In the genomic region with DNA sequence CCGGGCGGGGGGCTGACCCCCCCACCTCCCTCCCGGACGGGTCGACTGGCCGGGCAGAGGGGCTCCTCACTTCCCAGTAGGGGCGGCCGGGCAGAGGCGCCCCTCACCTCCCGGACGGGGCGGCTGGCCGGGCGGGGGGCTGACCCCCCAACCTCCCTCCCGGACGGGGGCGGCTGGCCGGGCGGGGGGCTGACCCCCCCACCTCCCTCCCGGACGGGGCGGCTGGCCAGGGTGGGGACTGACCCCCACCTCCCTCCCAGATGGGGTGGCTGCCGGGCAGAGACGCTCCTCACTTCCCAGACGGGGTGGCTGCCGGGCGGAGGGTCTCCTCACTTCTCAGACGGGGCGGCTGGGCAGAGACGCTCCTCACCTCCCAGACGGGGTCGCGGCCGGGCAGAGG, we compare ENCODE assay signal across 4 cellular contexts. TPM values are rescaled to one million over a fixed set of nuclear protein-coding genes. Genes with fewer than 3 reads are reported as not detected.
"Had no signal": no experiment of that assay in that cellular context is flagged by ENCODE, and none has a peak within 500 bp of the region (broad histone marks: within the 10 kb centered on the region; RNA-seq: fewer than 3 reads in every experiment).

No MANE protein-coding gene starts in this region.

RNA-seq across cellular contexts. Expression of gene PLK5, which starts 24.6 kb away (rescaled TPM):
- total RNA-seq: HepG2, HT-29, HT1080, IMR-90 had no signal
